8 cellular contexts compared by ENCODE assay signal in genomic region chr14:45253070-45253753, GRCh38. TPM values are rescaled to one million over a fixed set of nuclear protein-coding genes. Genes with fewer than 3 reads are reported as not detected.
DNase-seq lines count a peak whose midpoint lies in the region; ATAC-seq and TF ChIP-seq lines count a peak whose summit lies in the region.

Gene MIS18BP1 (minus strand): TSS chr14:45253202. CDS start chr14:45247286, 5,916 bp downstream.

- DNase-seq in NCI-H2029 treated with DMSO at 0.1 percent for 48 hours (lab: John Stamatoyannopoulos, UW) (peak; percentile 78), T-helper 9 cell (peak; percentile 88), astrocyte of the cerebellum (ENCODE audit: low read depth) (peak; percentile 88), hepatocyte (ENCODE audit: low spot score) (peak; percentile 97), renal cortical epithelial cell (ENCODE audit: low read depth) (peak; percentile 88), cerebellar nuclear complex (lab: John Stamatoyannopoulos, UW) (no peak)

- ATAC-seq in GM18508 (IDR thresholded peaks at IDR 0.05; ENCODE audit: insufficient read depth, unreplicated experiment) (peak; percentile 62), HG03025 (IDR thresholded peaks at IDR 0.05; ENCODE audit: low FRiP score, unreplicated experiment) (peak; percentile 82)

- H4K20me1 ChIP-seq in hepatocyte (ENCODE audit: insufficient read depth, poor library complexity, severe bottlenecking): no peaks in the 10 kb centered on the region

- H3K4me3 ChIP-seq in astrocyte of the cerebellum (ENCODE audit: low read depth, low read length) (peak within 1 kb of the TSS; percentile 84), hepatocyte (peak within 1 kb of the TSS; percentile 61)

- peak within 1 kb of the TSS; percentile 77 for H3K4me2 ChIP-seq in hepatocyte

- no peaks in the 10 kb centered on the region for H3K36me3 ChIP-seq in hepatocyte (replicated peaks; ENCODE audit: insufficient read depth, low read depth)

- peaks cover 41% of the 10 kb centered on the region for H3K79me2 ChIP-seq in hepatocyte

- no peaks in the 10 kb centered on the region for H3K27me3 ChIP-seq in hepatocyte

- no peaks in the 10 kb centered on the region for H3K4me1 ChIP-seq in hepatocyte (ENCODE audit: insufficient read depth)

- peak; percentile 78 for TF ChIP-seq CTCF in astrocyte of the cerebellum (IDR thresholded peaks at IDR 0.05; ENCODE audit: low read depth, low read length, missing control alignments)
- TF ChIP-seq CTCF in hepatocyte (IDR thresholded peaks at IDR 0.05; ENCODE audit: poor library complexity): peak; percentile 90

- H3K9me3 ChIP-seq in hepatocyte (ENCODE audit: low read depth): peaks cover 5% of the 10 kb centered on the region

- H2AFZ ChIP-seq in hepatocyte: peak within 1 kb of the TSS; percentile 93

- H3K27ac ChIP-seq in hepatocyte: peak within 1 kb of the TSS; percentile 92

- in situ Hi-C loops in astrocyte of the cerebellum (cut with HindIII; ENCODE audit: low sequenced_read_pairs): loop anchor here (25.0 kb wide), 1 partner anchor 341 kb away; no protein-coding TSS in a partner anchor

- H3K9me2 ChIP-seq in hepatocyte (replicated peaks; ENCODE audit: insufficient read depth): no peaks in the 10 kb centered on the region

- WGBS in hepatocyte (ENCODE audit: low lambda C conversion rate, missing lambda C conversion rate): 6% methylated on average over 61 of the region's 61 CpGs

RNA-seq across cellular contexts. Expression of gene MIS18BP1, which starts in this region (rescaled TPM):
- total RNA-seq in hepatocyte (14.9 and 23.5 TPM in 2 replicates), renal cortical epithelial cell (24.3 and 29.9 TPM in 2 replicates)
- 6.8 and 14.9 TPM in 2 replicates for polyA plus RNA-seq in hepatocyte

Comparison
In these comparisons a context has a peak if more than half of its experiments do, and no peak if none do; other contexts are left out.
1. DNase-seq: peak in NCI-H2029 treated with DMSO at 0.1 percent for 48 hours (single experiment), T-helper 9 cell (single experiment), astrocyte of the cerebellum (single experiment), hepatocyte (single experiment) and renal cortical epithelial cell (single experiment); none in cerebellar nuclear complex (0 of 2).